Comparison of ENCODE assay signal across 9 cellular contexts in the genomic region with DNA sequence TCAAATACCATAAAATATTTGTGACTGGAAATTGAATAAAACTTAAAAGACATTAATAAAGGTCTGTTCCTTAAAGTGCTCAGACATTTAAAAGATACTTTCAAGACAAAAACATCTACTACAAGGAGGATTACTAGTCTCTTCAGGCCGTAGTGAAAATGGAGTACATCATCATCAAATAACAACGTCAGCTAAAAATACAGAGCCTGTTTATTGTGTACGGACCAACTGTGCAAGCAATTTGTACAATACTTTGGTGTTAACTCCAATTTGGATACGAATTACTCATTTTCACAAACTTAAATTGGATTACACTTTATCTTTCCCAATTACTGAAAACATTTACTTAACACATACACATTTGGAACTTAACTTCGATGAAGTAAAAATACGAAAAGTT. TPM values are rescaled to one million over a fixed set of nuclear protein-coding genes. Genes with fewer than 3 reads are reported as not detected.
A peak's percentile ranks its signal among the peaks of the same experiment; 100 is the strongest.
DNase-seq lines count a peak whose midpoint lies in the region; ATAC-seq and TF ChIP-seq lines count a peak whose summit lies in the region.
"Had no signal": no experiment of that assay in that cellular context is flagged by ENCODE, and none has a peak within 500 bp of the region (broad histone marks: within the 10 kb centered on the region; RNA-seq: fewer than 3 reads in every experiment).

No MANE protein-coding gene starts in this region.

- ATAC-seq in RWPE2 (ENCODE audit: low read depth) (no peak), GM21526 (IDR thresholded peaks at IDR 0.05; ENCODE audit: low FRiP score, unreplicated experiment) (no peak)

- H3K27me3 ChIP-seq in HAP-1 (ENCODE audit: low read depth) (no peaks in the 10 kb centered on the region), RWPE2 (ENCODE audit: insufficient read depth, poor library complexity, severe bottlenecking) (no peaks in the 10 kb centered on the region), prostate gland (replicated peaks; ENCODE audit: insufficient read depth) (no peaks in the 10 kb centered on the region)

- WGBS in prostate gland = 7% methylated on average over 6 of the region's 6 CpGs

- no peak for TF ChIP-seq POLR2A in prostate gland (IDR thresholded peaks at IDR 0.05)

- H3K4me3 ChIP-seq in HAP-1 = peak overlapping the region; percentile 82
- peak overlapping the region; percentile 86 for H3K4me3 ChIP-seq in RWPE2 (ENCODE audit: severe bottlenecking)
- H3K4me3 ChIP-seq in fibroblast of villous mesenchyme (ENCODE audit: low read depth, low read length) = peak overlapping the region; percentile 78
- peak overlapping the region; percentile 81 to 96 for H3K4me3 ChIP-seq in prostate gland

- H3K27ac ChIP-seq in RWPE2 (ENCODE audit: poor library complexity, severe bottlenecking) = no peak overlapping the region
- peak overlapping the region; percentile 92 to 96 for H3K27ac ChIP-seq in prostate gland

- intact Hi-C loops in prostate gland (cut with DNase I) = no loop called here

- H3K4me1 ChIP-seq in HAP-1 (peaks cover 11% of the 10 kb centered on the region), RWPE2 (ENCODE audit: insufficient read depth, poor library complexity, severe bottlenecking) (peaks cover 23% of the 10 kb centered on the region), prostate gland (replicated peaks) (no peaks in the 10 kb centered on the region)

- no peaks in the 10 kb centered on the region for H3K9me3 ChIP-seq in HAP-1
- H3K9me3 ChIP-seq in RWPE2 (ENCODE audit: severe bottlenecking) = no peaks in the 10 kb centered on the region
- no peaks in the 10 kb centered on the region for H3K9me3 ChIP-seq in prostate gland

- H3K36me3 ChIP-seq in HAP-1 (replicated peaks) (no peaks in the 10 kb centered on the region), RWPE2 (ENCODE audit: low read depth) (no peaks in the 10 kb centered on the region), prostate gland (no peaks in the 10 kb centered on the region)

- TF ChIP-seq CTCF in RWPE2 (IDR thresholded peaks at IDR 0.05; ENCODE audit: poor library complexity, severe bottlenecking) (no peak), fibroblast of villous mesenchyme (IDR thresholded peaks at IDR 0.05; ENCODE audit: insufficient read depth, low read depth, low read length) (no peak), prostate gland (IDR thresholded peaks at IDR 0.05) (no peak)

- in situ Hi-C loops in HAP-1 (cut with MboI; ENCODE audit: low sequenced_read_pairs) = no loop called here

- DNase-seq in HAP-1 (ENCODE audit: low spot score in 2 of 2) (peak in 1 of 2 experiments; percentile 13), RWPE2 (ENCODE audit: low spot score) (no peak), fibroblast of villous mesenchyme (ENCODE audit: low read depth) (no peak), prostate gland (ENCODE audit: low spot score) (no peak), OCI-M1 (lab: John Stamatoyannopoulos, UW) (no peak), NCI-H1417 treated with DMSO at 0.1 percent for 48 hours (lab: John Stamatoyannopoulos, UW) (no peak), SIG-M5 treated with dmso at 0.1 percent for 504 hours (lab: John Stamatoyannopoulos, UW; ENCODE audit: unreplicated experiment) (no peak)

RNA-seq across cellular contexts. Expression of a gene that starts 0.9 kb away (rescaled TPM):
- total RNA-seq in fibroblast of villous mesenchyme (2.6 TPM in 2 replicates), prostate gland (10 to 100 TPM; 17.6 to 31.2 TPM)
- total RNA-seq: LHCN-M2 had no signal

RNA-seq across cellular contexts. Expression of a gene that starts 1.0 kb away (rescaled TPM):
- total RNA-seq in fibroblast of villous mesenchyme (2.6 and 6.5 TPM in 2 replicates), prostate gland (10 to 100 TPM; 33.7 to 43.7 TPM)

RNA-seq across cellular contexts. Expression of a gene that starts 35.9 kb away (rescaled TPM):
- under 0.01 TPM in 2 replicates for total RNA-seq in fibroblast of villous mesenchyme
- total RNA-seq in prostate gland = 10 to 100 TPM in 1 of 2 donors, under 1 TPM in 1; 0.91 to 13.0 TPM
- total RNA-seq: LHCN-M2 had no signal
